4 cellular contexts compared by ENCODE assay signal in genomic region chr17:21648125-21648524, GRCh38. TPM values are rescaled to one million over a fixed set of nuclear protein-coding genes. Genes with fewer than 3 reads are reported as not detected.
"Had no signal": no experiment of that assay in that cellular context is flagged by ENCODE, and none has a peak within 500 bp of the region (broad histone marks: within the 10 kb centered on the region; RNA-seq: fewer than 3 reads in every experiment).

No MANE protein-coding gene starts in this region.

RNA-seq across cellular contexts. Expression of gene KCNJ18, which starts 44.2 kb away (rescaled TPM):
- total RNA-seq: LHCN-M2, M059J, MCF 10A, NCI-H460 had no signal
